Comparison of ENCODE assay signal across 1 cellular context in the genomic region with DNA sequence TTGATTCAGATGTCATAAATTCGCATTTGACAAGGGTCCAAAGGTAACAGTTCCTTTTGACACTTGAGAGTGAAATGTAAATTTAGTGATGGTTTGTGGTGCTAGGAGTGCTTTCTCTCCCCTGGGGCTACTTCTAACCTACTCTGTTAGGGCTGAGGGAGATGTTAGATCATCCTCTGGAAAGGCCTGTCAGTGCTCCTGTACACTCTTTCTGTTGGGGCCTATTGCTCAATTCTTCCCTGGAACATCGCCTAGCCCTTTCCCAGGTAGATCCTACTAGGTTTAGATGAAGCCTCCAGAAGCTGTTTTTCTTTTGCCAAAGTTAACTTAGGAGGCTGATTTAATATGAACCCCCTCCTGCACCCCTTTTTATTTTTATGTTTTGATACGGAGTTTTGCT.
TF ChIP-seq lines count a peak whose summit lies in the region.

No MANE protein-coding gene starts in this region.

TF ChIP-seq in IMR-90, 13 proteins besides CTCF, POLR2A, EP300 and RAD21 (continued from another document):
- TF ChIP-seq, protein P1, sequence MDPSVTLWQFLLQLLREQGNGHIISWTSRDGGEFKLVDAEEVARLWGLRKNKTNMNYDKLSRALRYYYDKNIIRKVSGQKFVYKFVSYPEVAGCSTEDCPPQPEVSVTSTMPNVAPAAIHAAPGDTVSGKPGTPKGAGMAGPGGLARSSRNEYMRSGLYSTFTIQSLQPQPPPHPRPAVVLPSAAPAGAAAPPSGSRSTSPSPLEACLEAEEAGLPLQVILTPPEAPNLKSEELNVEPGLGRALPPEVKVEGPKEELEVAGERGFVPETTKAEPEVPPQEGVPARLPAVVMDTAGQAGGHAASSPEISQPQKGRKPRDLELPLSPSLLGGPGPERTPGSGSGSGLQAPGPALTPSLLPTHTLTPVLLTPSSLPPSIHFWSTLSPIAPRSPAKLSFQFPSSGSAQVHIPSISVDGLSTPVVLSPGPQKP (IDR thresholded peaks at IDR 0.05; ENCODE audit: borderline replicate concordance, low read depth, low read length): no peak
- TF ChIP-seq RFX5 (IDR thresholded peaks at IDR 0.05; ENCODE audit: low read depth, low read length) (no peak), MAFK (IDR thresholded peaks at IDR 0.05; ENCODE audit: low read depth, low read length) (no peak), CEBPB (IDR thresholded peaks at IDR 0.05; ENCODE audit: low read depth, low read length) (no peak), SMC3 (IDR thresholded peaks at IDR 0.05; ENCODE audit: low read depth, low read length) (no peak), BHLHE40 (IDR thresholded peaks at IDR 0.05; ENCODE audit: low read depth, low read length) (no peak), NFE2L2 (IDR thresholded peaks at IDR 0.05; ENCODE audit: low read depth, low read length) (no peak), RCOR1 (IDR thresholded peaks at IDR 0.05; ENCODE audit: insufficient replicate concordance, low read length) (no peak)
